In genomic region chr19:4399871-4400768, GRCh38 we compare ENCODE assay signal across 1 cellular context.
TF ChIP-seq lines count a peak whose summit lies in the region.

TSS of gene SH3GL1 (minus strand) at chr19:4400547. CDS start at chr19:4400368, 179 bp downstream.

TF ChIP-seq in HepG2, 621 proteins besides CTCF, POLR2A, EP300 and RAD21 (continued from another document and continues in another):
- TF ChIP-seq, protein P1, sequence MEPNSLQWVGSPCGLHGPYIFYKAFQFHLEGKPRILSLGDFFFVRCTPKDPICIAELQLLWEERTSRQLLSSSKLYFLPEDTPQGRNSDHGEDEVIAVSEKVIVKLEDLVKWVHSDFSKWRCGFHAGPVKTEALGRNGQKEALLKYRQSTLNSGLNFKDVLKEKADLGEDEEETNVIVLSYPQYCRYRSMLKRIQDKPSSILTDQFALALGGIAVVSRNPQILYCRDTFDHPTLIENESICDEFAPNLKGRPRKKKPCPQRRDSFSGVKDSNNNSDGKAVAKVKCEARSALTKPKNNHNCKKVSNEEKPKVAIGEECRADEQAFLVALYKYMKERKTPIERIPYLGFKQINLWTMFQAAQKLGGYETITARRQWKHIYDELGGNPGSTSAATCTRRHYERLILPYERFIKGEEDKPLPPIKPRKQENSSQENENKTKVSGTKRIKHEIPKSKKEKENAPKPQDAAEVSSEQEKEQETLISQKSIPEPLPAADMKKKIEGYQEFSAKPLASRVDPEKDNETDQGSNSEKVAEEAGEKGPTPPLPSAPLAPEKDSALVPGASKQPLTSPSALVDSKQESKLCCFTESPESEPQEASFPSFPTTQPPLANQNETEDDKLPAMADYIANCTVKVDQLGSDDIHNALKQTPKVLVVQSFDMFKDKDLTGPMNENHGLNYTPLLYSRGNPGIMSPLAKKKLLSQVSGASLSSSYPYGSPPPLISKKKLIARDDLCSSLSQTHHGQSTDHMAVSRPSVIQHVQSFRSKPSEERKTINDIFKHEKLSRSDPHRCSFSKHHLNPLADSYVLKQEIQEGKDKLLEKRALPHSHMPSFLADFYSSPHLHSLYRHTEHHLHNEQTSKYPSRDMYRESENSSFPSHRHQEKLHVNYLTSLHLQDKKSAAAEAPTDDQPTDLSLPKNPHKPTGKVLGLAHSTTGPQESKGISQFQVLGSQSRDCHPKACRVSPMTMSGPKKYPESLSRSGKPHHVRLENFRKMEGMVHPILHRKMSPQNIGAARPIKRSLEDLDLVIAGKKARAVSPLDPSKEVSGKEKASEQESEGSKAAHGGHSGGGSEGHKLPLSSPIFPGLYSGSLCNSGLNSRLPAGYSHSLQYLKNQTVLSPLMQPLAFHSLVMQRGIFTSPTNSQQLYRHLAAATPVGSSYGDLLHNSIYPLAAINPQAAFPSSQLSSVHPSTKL (CRISPR knock-in tag; IDR thresholded peaks at IDR 0.05): peak; percentile 51; the same call in 1 of the 2 replicates
- TF ChIP-seq ZSCAN25 (CRISPR knock-in tag; IDR thresholded peaks at IDR 0.05) (no peak), ZNF747 (CRISPR knock-in tag; IDR thresholded peaks at IDR 0.05; ENCODE audit: borderline replicate concordance) (0 out of 2 replicates have a peak, but pooled peaks have one; percentile 10), ATF7-NPFF (CRISPR knock-in tag; IDR thresholded peaks at IDR 0.05; ENCODE audit: low read depth) (peak; percentile 65; the same call in 1 of the 2 replicates), ZFX (CRISPR knock-in tag; IDR thresholded peaks at IDR 0.05; ENCODE audit: low read depth) (peak; percentile 74), SOX5 (CRISPR knock-in tag; IDR thresholded peaks at IDR 0.05; ENCODE audit: borderline replicate concordance) (peak; percentile 56; the same call in 1 of the 2 replicates), GABPA (IDR thresholded peaks at IDR 0.05; ENCODE audit: low read depth, low read length) (peak; percentile 65), GABPA (CRISPR knock-in tag; IDR thresholded peaks at IDR 0.05; ENCODE audit: low read depth) (peak; percentile 74), RELA (CRISPR knock-in tag; IDR thresholded peaks at IDR 0.05) (peak; percentile 81; the same call in 1 of the 2 replicates), ZSCAN9 (CRISPR knock-in tag; IDR thresholded peaks at IDR 0.05; ENCODE audit: borderline replicate concordance) (0 out of 2 replicates have a peak, but pooled peaks have one; percentile 63), ZNF691 (CRISPR knock-in tag; IDR thresholded peaks at IDR 0.05; ENCODE audit: borderline replicate concordance, low read depth) (peak; percentile 84; the same call in 1 of the 2 replicates), ZNF768 (CRISPR knock-in tag; IDR thresholded peaks at IDR 0.05) (peak; percentile 60), BHLHE40 (IDR thresholded peaks at IDR 0.05; ENCODE audit: low read length) (peak; percentile 66), SALL1 (CRISPR knock-in tag; IDR thresholded peaks at IDR 0.05) (peak; percentile 70), SNAPC5 (CRISPR knock-in tag; IDR thresholded peaks at IDR 0.05; ENCODE audit: borderline replicate concordance) (no peak), ZKSCAN1 (IDR thresholded peaks at IDR 0.05; ENCODE audit: low read length) (0 out of 2 replicates have a peak, but pooled peaks have one; percentile 21), JDP2 (CRISPR knock-in tag; IDR thresholded peaks at IDR 0.05; ENCODE audit: borderline replicate concordance) (0 out of 2 replicates have a peak, but pooled peaks have one; percentile 37), ZNF101 (CRISPR knock-in tag; IDR thresholded peaks at IDR 0.05; ENCODE audit: borderline replicate concordance, low read depth) (no peak), POGK (CRISPR knock-in tag; conservative IDR thresholded peaks at IDR 0.05) (peak; percentile 90), CBFB (CRISPR knock-in tag; IDR thresholded peaks at IDR 0.05) (peak; percentile 79; the same call in 1 of the 2 replicates), MYNN (CRISPR knock-in tag; IDR thresholded peaks at IDR 0.05; ENCODE audit: low read depth) (no peak), FOXM1 (CRISPR knock-in tag; IDR thresholded peaks at IDR 0.05) (no peak), CCAR2 (optimal IDR thresholded peaks at IDR 0.05; ENCODE audit: low read depth, low read length) (peak; percentile 68), SRF (IDR thresholded peaks at IDR 0.05; ENCODE audit: low read depth, low read length) (no peak), ZNF639 (CRISPR knock-in tag; conservative IDR thresholded peaks at IDR 0.05) (peak; percentile 87), RXRB (CRISPR knock-in tag; IDR thresholded peaks at IDR 0.05; ENCODE audit: borderline replicate concordance) (peak; percentile 85), POGZ (CRISPR knock-in tag; IDR thresholded peaks at IDR 0.05) (peak; percentile 89), KDM4B (CRISPR knock-in tag; IDR thresholded peaks at IDR 0.05) (peak; percentile 88), DRAP1 (CRISPR knock-in tag; IDR thresholded peaks at IDR 0.05) (0 out of 2 replicates have a peak, but pooled peaks have one; percentile 36), ZMYM2 (CRISPR knock-in tag; IDR thresholded peaks at IDR 0.05) (no peak), HOXA3 (CRISPR knock-in tag; IDR thresholded peaks at IDR 0.05) (peak; percentile 91), REPIN1 (CRISPR knock-in tag; IDR thresholded peaks at IDR 0.05; ENCODE audit: borderline replicate concordance, low read depth) (peak; percentile 83; the same call in 1 of the 2 replicates), ZBTB7A (CRISPR knock-in tag; IDR thresholded peaks at IDR 0.05) (peak; percentile 52; the same call in 1 of the 2 replicates), PRMT3 (CRISPR knock-in tag; IDR thresholded peaks at IDR 0.05; ENCODE audit: borderline replicate concordance, low read depth) (peak; percentile 67; the same call in 1 of the 2 replicates), DR1 (CRISPR knock-in tag; IDR thresholded peaks at IDR 0.05) (peak; percentile 56; the same call in 1 of the 2 replicates), ZNF124 (CRISPR knock-in tag; IDR thresholded peaks at IDR 0.05) (no peak), HIVEP1 (CRISPR knock-in tag; IDR thresholded peaks at IDR 0.05) (no peak), ZNF556 (CRISPR knock-in tag; IDR thresholded peaks at IDR 0.05; ENCODE audit: borderline replicate concordance) (peak; percentile 69; the same call in 1 of the 2 replicates), ZZZ3 (CRISPR knock-in tag; IDR thresholded peaks at IDR 0.05; ENCODE audit: borderline replicate concordance) (peak; percentile 40; the same call in 1 of the 2 replicates), DMAP1 (CRISPR knock-in tag; IDR thresholded peaks at IDR 0.05) (peak; percentile 84), ZNF362 (CRISPR knock-in tag; IDR thresholded peaks at IDR 0.05; ENCODE audit: borderline replicate concordance) (peak; percentile 45; the same call in 1 of the 2 replicates), ZNF329 (CRISPR knock-in tag; IDR thresholded peaks at IDR 0.05; ENCODE audit: low read depth) (0 out of 2 replicates have a peak, but pooled peaks have one; percentile 2), ZFP36L1 (CRISPR knock-in tag; IDR thresholded peaks at IDR 0.05) (peak; percentile 89), TAF1 (CRISPR knock-in tag; IDR thresholded peaks at IDR 0.05) (peak; percentile 46; the same call in 1 of the 2 replicates), ZBTB33 (CRISPR knock-in tag; IDR thresholded peaks at IDR 0.05) (peak; percentile 94), KAT8 (CRISPR knock-in tag; IDR thresholded peaks at IDR 0.05) (peak; percentile 87)
- TF ChIP-seq, protein P2, sequence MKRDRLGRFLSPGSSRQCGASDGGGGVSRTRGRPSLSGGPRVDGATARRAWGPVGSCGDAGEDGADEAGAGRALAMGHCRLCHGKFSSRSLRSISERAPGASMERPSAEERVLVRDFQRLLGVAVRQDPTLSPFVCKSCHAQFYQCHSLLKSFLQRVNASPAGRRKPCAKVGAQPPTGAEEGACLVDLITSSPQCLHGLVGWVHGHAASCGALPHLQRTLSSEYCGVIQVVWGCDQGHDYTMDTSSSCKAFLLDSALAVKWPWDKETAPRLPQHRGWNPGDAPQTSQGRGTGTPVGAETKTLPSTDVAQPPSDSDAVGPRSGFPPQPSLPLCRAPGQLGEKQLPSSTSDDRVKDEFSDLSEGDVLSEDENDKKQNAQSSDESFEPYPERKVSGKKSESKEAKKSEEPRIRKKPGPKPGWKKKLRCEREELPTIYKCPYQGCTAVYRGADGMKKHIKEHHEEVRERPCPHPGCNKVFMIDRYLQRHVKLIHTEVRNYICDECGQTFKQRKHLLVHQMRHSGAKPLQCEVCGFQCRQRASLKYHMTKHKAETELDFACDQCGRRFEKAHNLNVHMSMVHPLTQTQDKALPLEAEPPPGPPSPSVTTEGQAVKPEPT (CRISPR knock-in tag; IDR thresholded peaks at IDR 0.05; ENCODE audit: low read depth): no peak
- TF ChIP-seq, protein P3, sequence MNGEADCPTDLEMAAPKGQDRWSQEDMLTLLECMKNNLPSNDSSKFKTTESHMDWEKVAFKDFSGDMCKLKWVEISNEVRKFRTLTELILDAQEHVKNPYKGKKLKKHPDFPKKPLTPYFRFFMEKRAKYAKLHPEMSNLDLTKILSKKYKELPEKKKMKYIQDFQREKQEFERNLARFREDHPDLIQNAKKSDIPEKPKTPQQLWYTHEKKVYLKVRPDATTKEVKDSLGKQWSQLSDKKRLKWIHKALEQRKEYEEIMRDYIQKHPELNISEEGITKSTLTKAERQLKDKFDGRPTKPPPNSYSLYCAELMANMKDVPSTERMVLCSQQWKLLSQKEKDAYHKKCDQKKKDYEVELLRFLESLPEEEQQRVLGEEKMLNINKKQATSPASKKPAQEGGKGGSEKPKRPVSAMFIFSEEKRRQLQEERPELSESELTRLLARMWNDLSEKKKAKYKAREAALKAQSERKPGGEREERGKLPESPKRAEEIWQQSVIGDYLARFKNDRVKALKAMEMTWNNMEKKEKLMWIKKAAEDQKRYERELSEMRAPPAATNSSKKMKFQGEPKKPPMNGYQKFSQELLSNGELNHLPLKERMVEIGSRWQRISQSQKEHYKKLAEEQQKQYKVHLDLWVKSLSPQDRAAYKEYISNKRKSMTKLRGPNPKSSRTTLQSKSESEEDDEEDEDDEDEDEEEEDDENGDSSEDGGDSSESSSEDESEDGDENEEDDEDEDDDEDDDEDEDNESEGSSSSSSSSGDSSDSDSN (CRISPR knock-in tag; IDR thresholded peaks at IDR 0.05): peak; percentile 57; the same call in 1 of the 2 replicates
